ENCODE assay signal across 3 cellular contexts in genomic region chr9:84390254-84390653, GRCh38. TPM values are rescaled to one million over a fixed set of nuclear protein-coding genes. Genes with fewer than 3 reads are reported as not detected.
"Had no signal": no experiment of that assay in that cellular context is flagged by ENCODE, and none has a peak within 500 bp of the region (broad histone marks: within the 10 kb centered on the region; RNA-seq: fewer than 3 reads in every experiment).

No MANE protein-coding gene starts in this region.

RNA-seq across cellular contexts. Expression of gene SLC28A3, which starts 49.7 kb away (rescaled TPM):
- total RNA-seq: activated CD8-positive, alpha-beta T cell treated with anti-CD3 and anti-CD28 coated beads, Interleukin-2, amount 10 ng/mL, durations not matched to agents 7 days and 5 days; ascending aorta; skeletal muscle tissue had no signal
